8 cellular contexts compared by ENCODE assay signal in the genomic region with DNA sequence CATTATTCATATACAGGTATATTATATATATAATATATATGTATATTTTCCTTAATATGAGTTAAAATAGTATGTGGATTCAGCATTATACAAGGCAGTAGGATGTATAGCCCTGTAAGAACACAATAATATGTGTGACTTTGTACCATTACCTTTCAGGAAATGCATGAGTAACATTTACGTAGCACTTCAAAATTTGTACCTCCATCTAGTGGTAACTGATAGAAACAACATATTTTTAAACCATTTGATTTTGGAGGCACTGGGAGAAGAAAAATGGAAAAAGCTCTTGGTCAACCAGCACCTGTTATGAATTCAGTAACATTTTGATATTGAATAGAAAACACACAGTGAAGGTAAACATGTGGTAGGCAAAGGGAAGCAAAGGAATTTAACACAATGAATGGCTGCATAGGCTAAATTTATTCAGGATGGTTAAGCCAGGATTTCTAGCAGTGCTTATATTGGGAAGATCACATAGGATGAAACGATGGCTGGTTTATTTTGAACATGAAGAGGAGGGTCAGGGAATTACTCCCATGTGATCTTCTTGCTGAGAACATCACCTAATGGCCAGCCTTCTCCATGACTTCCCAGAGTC.
DNase-seq lines count a peak whose midpoint lies in the region; ATAC-seq and TF ChIP-seq lines count a peak whose summit lies in the region.

No MANE protein-coding gene starts in this region.

- POLR2A ChIA-PET in MCF 10A (lab: Yijun Ruan, JAX), result interaction anchor here (1.0 kb wide), 1 partner anchor 565 kb away, joined by 3 read pairs; no protein-coding TSS in a partner anchor

- H3K4me3 ChIP-seq in BE2C (ENCODE audit: low read depth, low read length), result no peak overlapping the region

- H3K36me3 ChIP-seq in BE2C, result no peaks in the 10 kb centered on the region

- no peak overlapping the region for H3K4me3 Mint-ChIP-seq in MCF 10A (ENCODE audit: unreplicated experiment)

- H3K4me1 Mint-ChIP-seq in MCF 10A (ENCODE audit: insufficient read depth, unreplicated experiment), result no peaks in the 10 kb centered on the region

- H3K36me3 Mint-ChIP-seq in MCF 10A (ENCODE audit: insufficient read depth, unreplicated experiment), result no peaks in the 10 kb centered on the region

- DNase-seq in BE2C (no peak), NCI-H1105 treated with DMSO at 0.1 percent for 48 hours (lab: John Stamatoyannopoulos, UW) (peak; percentile 67), MCF 10A (ENCODE audit: unreplicated experiment) (peak; percentile 44), medulla oblongata (ENCODE audit: extremely low spot score) (peak; percentile 40)
- no peak for DNase-seq in NK-92 treated with Interleukin-12 subunit alpha and Interleukin-12 subunit beta, amount 100 ng/mL, for 24 hours (lab: John Stamatoyannopoulos, UW)
- no peak for DNase-seq in central memory CD4-positive, alpha-beta T cell
- no peak for DNase-seq in activated T-cell treated with anti-CD3 and anti-CD28 coated beads, Interleukin-2, amount 50 U/mL, for 1 hour

- peak; percentile 59 for ATAC-seq in GM18907 (IDR thresholded peaks at IDR 0.05; ENCODE audit: unreplicated experiment)

- no peaks in the 10 kb centered on the region for H3K9me3 Mint-ChIP-seq in MCF 10A (ENCODE audit: unreplicated experiment)

- CTCF ChIA-PET in MCF 10A (lab: Yijun Ruan, JAX), result interaction anchor here (0.9 to 4.6 kb wide), 11 partner anchors 8 to 569 kb away, joined by 3 to 31 read pairs (median 10); a partner anchor contains a TSS

- intact Hi-C loops in MCF 10A (cut with micrococcal nuclease), result loop anchor here (1.0 to 10.0 kb wide), 2 partner anchors 274 to 558 kb away; no protein-coding TSS in a partner anchor

- H3K27me3 Mint-ChIP-seq in MCF 10A (ENCODE audit: insufficient read depth, unreplicated experiment), result no peaks in the 10 kb centered on the region

- H3K4me1 ChIP-seq in BE2C, result no peaks in the 10 kb centered on the region

- H3K27me3 ChIP-seq in BE2C, result no peaks in the 10 kb centered on the region

- H3K9me3 ChIP-seq in BE2C, result no peaks in the 10 kb centered on the region

- TF ChIP-seq CTCF in BE2C (IDR thresholded peaks at IDR 0.05; ENCODE audit: low read depth, low read length), result peak; percentile 16; the same call in 1 of the 2 replicates
- peak; percentile 40 for TF ChIP-seq CTCF in MCF 10A (IDR thresholded peaks at IDR 0.05; ENCODE audit: unreplicated experiment)

- H3K27ac Mint-ChIP-seq in MCF 10A (ENCODE audit: low read depth, unreplicated experiment), result no peak overlapping the region

- no TSS peak for BruUV-seq in MCF 10A (replicated peaks; lab: Mats Ljungman, UMichigan)

Comparison
In these comparisons a context has a peak if more than half of its experiments do, and no peak if none do; other contexts are left out.
1. DNase-seq: peak in NCI-H1105 treated with DMSO at 0.1 percent for 48 hours (single experiment), MCF 10A (single experiment) and medulla oblongata (single experiment); none in BE2C (single experiment), NK-92 treated with Interleukin-12 subunit alpha and Interleukin-12 subunit beta, amount 100 ng/mL, for 24 hours (single experiment), central memory CD4-positive, alpha-beta T cell (single experiment) and activated T-cell treated with anti-CD3 and anti-CD28 coated beads, Interleukin-2, amount 50 U/mL, for 1 hour (single experiment).